Comparison of ENCODE assay signal across 23 cellular contexts in the genomic region with DNA sequence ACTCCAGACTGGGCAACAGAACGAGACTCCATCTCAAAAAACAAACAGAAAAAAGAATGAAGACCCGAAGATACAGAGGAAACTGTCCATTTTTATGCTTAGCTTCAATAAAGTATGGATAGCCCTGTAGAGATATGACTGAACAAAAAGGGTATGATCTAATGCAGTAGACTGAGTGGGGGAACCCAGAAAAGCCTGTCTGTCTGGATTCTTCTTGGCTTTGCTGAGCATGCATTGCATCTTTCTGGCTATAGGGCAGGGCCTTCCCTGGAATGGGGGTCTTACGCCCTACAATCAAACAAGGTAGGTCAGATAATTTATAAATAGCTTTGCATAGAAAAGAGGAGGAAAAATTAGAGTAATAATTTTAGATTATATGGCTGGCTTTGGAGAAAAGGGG.
"Had no signal": no experiment of that assay in that cellular context is flagged by ENCODE, and none has a peak within 500 bp of the region (broad histone marks: within the 10 kb centered on the region; RNA-seq: fewer than 3 reads in every experiment).

No MANE protein-coding gene starts in this region.

- H3K27me3 ChIP-seq: ovary, right atrium auricular region, right lobe of liver, tibial nerve, upper lobe of right lung had no signal

- H3K4me3 ChIP-seq: left ventricle myocardium inferior, lung, mucosa of descending colon, ovary, right atrium auricular region, right lobe of liver, smooth muscle cell, tibial nerve, upper lobe of right lung had no signal

- H3K36me3 ChIP-seq: left ventricle myocardium inferior, ovary, right atrium auricular region, tibial nerve, upper lobe of right lung had no signal

- DNase-seq: islet precursor cell; left ventricle myocardium inferior; mesendoderm; midbrain; mucosa of descending colon; naive thymus-derived CD4-positive, alpha-beta T cell; ovary; right lobe of liver; stimulated activated CD4-positive, alpha-beta T cell treated with anti-CD3 and anti-CD28 coated beads, Interleukin-1b, Interleukin-23, amount 100 ng/mL, for 48 hours; stimulated activated CD4-positive, alpha-beta T cell treated with anti-CD3 and anti-CD28 coated beads, Interleukin-2, amount 100 ng/mL, for 48 hours; stimulated activated CD4-positive, alpha-beta T cell treated with anti-CD3 and anti-CD28 coated beads, Interleukin-4, amount 100 ng/mL, for 4 hours; stimulated activated CD8-positive, alpha-beta memory T cell treated with anti-CD3 and anti-CD28 coated beads, Interleukin-4, amount 100 ng/mL, for 48 hours; stimulated activated naive CD4-positive, alpha-beta T cell treated with Interleukin-2 at 50 U/mL for 16 hours; stimulated activated naive CD8-positive, alpha-beta T cell treated with anti-CD3 and anti-CD28 coated beads, Interleukin-15, amount 100 ng/mL, for 72 hours; substantia nigra; upper lobe of right lung had no signal

- H3K9me3 Mint-ChIP-seq: naive thymus-derived CD4-positive, alpha-beta T cell; natural killer cell treated with Interleukin-12 subunit alpha and Interleukin-12 subunit beta and Interleukin-15 and Interleukin-18, amount 100 ng/mL, for 72 hours; stimulated activated memory B cell treated with anti-CD40 and anti-IgM and Interleukin-4, amounts not matched to agents 10 μg/mL and 1 μg/mL and 100 μg/mL, for 72 hours; stimulated activated naive CD8-positive, alpha-beta T cell treated with anti-CD3 and anti-CD28 coated beads, Interleukin-15, amount 100 ng/mL, for 72 hours had no signal

- H3K27ac ChIP-seq: left ventricle myocardium inferior, ovary, right atrium auricular region, right lobe of liver, tibial nerve, upper lobe of right lung had no signal

- H3K4me1 Mint-ChIP-seq: naive thymus-derived CD4-positive, alpha-beta T cell; stimulated activated memory B cell treated with anti-CD40 and anti-IgM and Interleukin-4, amounts not matched to agents 10 μg/mL and 1 μg/mL and 100 μg/mL, for 72 hours; stimulated activated naive CD8-positive, alpha-beta T cell treated with anti-CD3 and anti-CD28 coated beads, Interleukin-15, amount 100 ng/mL, for 72 hours had no signal

- H3K27me3 Mint-ChIP-seq: progenitor cell of endocrine pancreas had no signal

- H3K4me1 ChIP-seq: left ventricle myocardium inferior, right atrium auricular region, tibial nerve, upper lobe of right lung had no signal

- H3K9me3 ChIP-seq: left ventricle myocardium inferior, mucosa of descending colon, ovary, right atrium auricular region, right lobe of liver, tibial nerve, upper lobe of right lung had no signal

- H3K4me2 ChIP-seq: smooth muscle cell had no signal

- ATAC-seq: mucosa of descending colon; naive thymus-derived CD4-positive, alpha-beta T cell; natural killer cell treated with Interleukin-12 subunit alpha and Interleukin-12 subunit beta and Interleukin-15 and Interleukin-18, amount 100 ng/mL, for 72 hours; right lobe of liver; stimulated activated memory B cell treated with anti-CD40 and anti-IgM and Interleukin-4, amounts not matched to agents 10 μg/mL and 1 μg/mL and 100 μg/mL, for 72 hours; stimulated activated naive CD8-positive, alpha-beta T cell treated with anti-CD3 and anti-CD28 coated beads, Interleukin-15, amount 100 ng/mL, for 72 hours; upper lobe of right lung had no signal

- H3K4me3 Mint-ChIP-seq: naive thymus-derived CD4-positive, alpha-beta T cell; natural killer cell treated with Interleukin-12 subunit alpha and Interleukin-12 subunit beta and Interleukin-15 and Interleukin-18, amount 100 ng/mL, for 72 hours; stimulated activated memory B cell treated with anti-CD40 and anti-IgM and Interleukin-4, amounts not matched to agents 10 μg/mL and 1 μg/mL and 100 μg/mL, for 72 hours; stimulated activated naive CD8-positive, alpha-beta T cell treated with anti-CD3 and anti-CD28 coated beads, Interleukin-15, amount 100 ng/mL, for 72 hours had no signal

- H3K27ac Mint-ChIP-seq: naive thymus-derived CD4-positive, alpha-beta T cell; natural killer cell treated with Interleukin-12 subunit alpha and Interleukin-12 subunit beta and Interleukin-15 and Interleukin-18, amount 100 ng/mL, for 72 hours; progenitor cell of endocrine pancreas; stimulated activated memory B cell treated with anti-CD40 and anti-IgM and Interleukin-4, amounts not matched to agents 10 μg/mL and 1 μg/mL and 100 μg/mL, for 72 hours; stimulated activated naive CD8-positive, alpha-beta T cell treated with anti-CD3 and anti-CD28 coated beads, Interleukin-15, amount 100 ng/mL, for 72 hours had no signal

- H3K36me3 Mint-ChIP-seq: natural killer cell treated with Interleukin-12 subunit alpha and Interleukin-12 subunit beta and Interleukin-15 and Interleukin-18, amount 100 ng/mL, for 72 hours; stimulated activated memory B cell treated with anti-CD40 and anti-IgM and Interleukin-4, amounts not matched to agents 10 μg/mL and 1 μg/mL and 100 μg/mL, for 72 hours had no signal
